1 cellular context compared by ENCODE assay signal in the genomic region with DNA sequence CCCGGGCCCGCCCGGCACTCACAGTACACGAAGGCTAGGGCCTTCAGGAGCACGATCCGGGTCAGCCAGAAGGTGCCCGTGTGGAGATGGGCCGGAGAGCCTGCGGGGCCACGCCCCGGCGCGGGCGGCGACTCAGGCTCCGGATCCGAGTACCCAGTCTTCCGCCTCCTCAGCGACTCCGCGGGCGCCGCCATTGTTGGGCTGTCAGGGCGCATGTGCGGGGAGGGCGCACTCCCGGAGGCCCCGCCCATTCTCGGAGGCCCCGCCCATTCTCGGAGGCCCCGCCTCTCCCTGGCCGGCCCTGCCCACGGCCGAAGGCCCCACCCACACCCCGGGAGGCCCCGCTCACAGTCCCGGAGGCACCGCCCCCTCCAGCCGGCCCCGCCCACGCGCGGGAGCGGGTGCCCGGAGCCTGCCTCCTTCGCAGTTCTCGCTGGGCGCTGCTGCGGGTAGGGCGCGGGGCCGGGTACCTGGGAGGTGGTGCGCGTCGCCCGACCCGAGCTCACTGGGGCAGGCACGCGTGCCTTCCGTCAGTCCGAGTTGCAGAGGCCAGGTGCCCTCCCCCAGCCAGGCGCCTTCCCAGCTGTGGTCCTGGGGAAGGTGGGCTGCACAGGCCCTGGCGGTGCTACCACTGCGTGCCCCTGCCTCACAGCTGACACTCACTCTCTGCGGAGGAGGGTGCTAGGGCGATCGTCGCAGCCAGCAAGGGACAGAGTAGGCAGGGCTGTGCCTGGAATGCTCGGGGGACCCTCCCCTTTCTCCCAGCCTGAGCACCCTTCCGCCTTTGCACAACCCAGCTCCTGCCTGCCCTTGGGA.
TF ChIP-seq lines count a peak whose summit lies in the region.

A gene (minus strand): TSS at position 219 of the 816 bp plus-strand sequence. CDS start 4 bp downstream, at position 215.

TF ChIP-seq in SK-N-SH treated with all-trans-retinoic acid at 6 μM for 48 hours, 23 proteins besides CTCF, POLR2A, EP300 and RAD21 (continued from another document):
- TF ChIP-seq TCF4 (CRISPR knock-in tag; IDR thresholded peaks at IDR 0.05; ENCODE audit: borderline replicate concordance) (no peak), OSR1 (CRISPR knock-in tag; IDR thresholded peaks at IDR 0.05) (no peak), ZC3H10 (CRISPR knock-in tag; IDR thresholded peaks at IDR 0.05) (no peak), ZNF70 (CRISPR knock-in tag; IDR thresholded peaks at IDR 0.05) (no peak)
- TF ChIP-seq, protein P1, sequence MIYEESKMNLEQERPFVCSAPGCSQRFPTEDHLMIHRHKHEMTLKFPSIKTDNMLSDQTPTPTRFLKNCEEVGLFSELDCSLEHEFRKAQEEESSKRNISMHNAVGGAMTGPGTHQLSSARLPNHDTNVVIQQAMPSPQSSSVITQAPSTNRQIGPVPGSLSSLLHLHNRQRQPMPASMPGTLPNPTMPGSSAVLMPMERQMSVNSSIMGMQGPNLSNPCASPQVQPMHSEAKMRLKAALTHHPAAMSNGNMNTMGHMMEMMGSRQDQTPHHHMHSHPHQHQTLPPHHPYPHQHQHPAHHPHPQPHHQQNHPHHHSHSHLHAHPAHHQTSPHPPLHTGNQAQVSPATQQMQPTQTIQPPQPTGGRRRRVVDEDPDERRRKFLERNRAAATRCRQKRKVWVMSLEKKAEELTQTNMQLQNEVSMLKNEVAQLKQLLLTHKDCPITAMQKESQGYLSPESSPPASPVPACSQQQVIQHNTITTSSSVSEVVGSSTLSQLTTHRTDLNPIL (CRISPR knock-in tag; IDR thresholded peaks at IDR 0.05; ENCODE audit: low read depth), result no peak
